In genomic region chrX:130340271-130340670, GRCh38 we compare ENCODE assay signal across 9 cellular contexts. TPM values are rescaled to one million over a fixed set of nuclear protein-coding genes. Genes with fewer than 3 reads are reported as not detected.
DNase-seq lines count a peak whose midpoint lies in the region; ATAC-seq and TF ChIP-seq lines count a peak whose summit lies in the region.
"Had no signal": no experiment of that assay in that cellular context is flagged by ENCODE, and none has a peak within 500 bp of the region (broad histone marks: within the 10 kb centered on the region; RNA-seq: fewer than 3 reads in every experiment).

No MANE protein-coding gene starts in this region.

- H3K36me3 ChIP-seq in BJ (ENCODE audit: control insufficient read depth, insufficient read depth, low read length) (no peaks in the 10 kb centered on the region), breast epithelium (no peaks in the 10 kb centered on the region), mucosa of stomach (ENCODE audit: control insufficient read depth, insufficient read depth, low read length) (no peaks in the 10 kb centered on the region)

- H3K4me3 ChIP-seq in BJ (ENCODE audit: low read depth, low read length) (peak overlapping the region; percentile 78), breast epithelium (peak overlapping the region; percentile 54 to 79 (median 74)), mucosa of stomach (ENCODE audit: low read length) (peak overlapping the region; percentile 71)

- H3K27me3 ChIP-seq in BJ (ENCODE audit: control insufficient read depth, insufficient read depth, low read length) (no peaks in the 10 kb centered on the region), breast epithelium (peaks cover 0 to 17% of the 10 kb centered on the region in 2 donors), mucosa of stomach (ENCODE audit: control insufficient read depth, insufficient read depth, low read length) (no peaks in the 10 kb centered on the region)

- H3K27ac ChIP-seq in breast epithelium: peak overlapping the region; percentile 43 to 83

- no peak for TF ChIP-seq POLR2A in breast epithelium (IDR thresholded peaks at IDR 0.05)

- H3K9ac ChIP-seq in mucosa of stomach (ENCODE audit: low read length): peak overlapping the region; percentile 68

- no peak for DNase-seq in BJ (ENCODE audit: low read depth)
- DNase-seq in breast epithelium (ENCODE audit: low spot score in 2 of 2): no peak
- no peak for DNase-seq in SKM-1 (lab: John Stamatoyannopoulos, UW; ENCODE audit: unreplicated experiment)
- DNase-seq in DMS153 (lab: John Stamatoyannopoulos, UW): no peak
- no peak for DNase-seq in GM10266 (ENCODE audit: extremely low spot score)

- no peaks in the 10 kb centered on the region for H3K9me3 ChIP-seq in breast epithelium
- H3K9me3 ChIP-seq in mucosa of stomach (ENCODE audit: control insufficient read depth, low read length): no peaks in the 10 kb centered on the region

- H3K4me1 ChIP-seq in breast epithelium (no peaks in the 10 kb centered on the region), mucosa of stomach (ENCODE audit: control insufficient read depth, insufficient read depth, low read length) (no peaks in the 10 kb centered on the region)

- intact Hi-C loops in breast epithelium (cut with DNase I; ENCODE audit: low total_unique reads): loop anchor here (5.0 kb wide), 1 partner anchor 733 kb away; no protein-coding TSS in a partner anchor

- POLR2A ChIA-PET in BJ (lab: Charles Lee): no interaction called here

- peak; percentile 4 for ATAC-seq in HG03342 (IDR thresholded peaks at IDR 0.05; ENCODE audit: unreplicated experiment)
- no peak for ATAC-seq in HG03460 (IDR thresholded peaks at IDR 0.05; ENCODE audit: unreplicated experiment)

- no peak for TF ChIP-seq CTCF in BJ (IDR thresholded peaks at IDR 0.05; ENCODE audit: insufficient read depth, low read depth, low read length)
- TF ChIP-seq CTCF in breast epithelium (IDR thresholded peaks at IDR 0.05): no peak
- TF ChIP-seq CTCF in GM10266 (IDR thresholded peaks at IDR 0.05; ENCODE audit: control insufficient read depth, insufficient read depth, low read depth, missing control alignments): no peak

- CTCF ChIA-PET in BJ (lab: Yijun Ruan, JAX): interaction anchor here (0.6 kb wide), 1 partner anchor 26 kb away, joined by 3 read pairs; no protein-coding TSS in a partner anchor

RNA-seq across cellular contexts. Expression of gene SLC25A14, which starts 0.6 kb away (rescaled TPM):
- 11.0 and 18.7 TPM in 2 replicates for polyA plus RNA-seq in BJ (2011; rRNA removed)
- polyA minus RNA-seq in BJ (2011; rRNA and poly(A)+ RNA removed): 4.6 and 12.0 TPM in 2 replicates
- 10 to 100 TPM in 2 of 3 donors, 1 to 10 TPM in 1; 8.2 to 18.4 (median 16.1) TPM for total RNA-seq in breast epithelium

RNA-seq across cellular contexts. Expression of gene GPR119, which starts 45.2 kb away (rescaled TPM):
- not detected in 2 replicates for polyA plus RNA-seq in BJ (2011; rRNA removed)
- not detected in 2 replicates for polyA minus RNA-seq in BJ (2011; rRNA and poly(A)+ RNA removed)
- total RNA-seq in breast epithelium: not detected
- total RNA-seq: pulmonary artery endothelial cell had no signal
